Comparison of ENCODE assay signal across 25 cellular contexts in the genomic region with DNA sequence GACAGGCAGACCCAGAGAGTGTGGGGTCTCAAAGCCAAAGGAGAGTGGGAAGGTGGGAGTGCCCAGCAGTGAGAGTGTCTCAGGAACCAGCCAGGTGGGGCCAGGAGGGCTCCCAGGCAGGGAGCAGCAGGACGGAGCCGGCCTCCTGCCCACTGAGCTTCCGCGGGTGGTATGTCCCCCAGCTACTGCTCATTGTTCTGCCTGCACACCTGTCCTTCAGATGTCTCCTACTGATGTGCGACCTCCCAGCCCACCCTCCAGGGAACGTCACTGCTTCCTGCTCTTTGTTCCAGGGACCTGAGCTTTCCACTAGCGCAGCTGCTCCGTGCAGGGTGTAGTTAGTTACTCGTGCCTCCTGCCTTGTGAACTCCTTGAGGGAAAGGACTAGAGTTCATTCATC.
A peak's percentile ranks its signal among the peaks of the same experiment; 100 is the strongest.
DNase-seq lines count a peak whose midpoint lies in the region; ATAC-seq and TF ChIP-seq lines count a peak whose summit lies in the region.
"Had no signal": no experiment of that assay in that cellular context is flagged by ENCODE, and none has a peak within 500 bp of the region (broad histone marks: within the 10 kb centered on the region; RNA-seq: fewer than 3 reads in every experiment).

No MANE protein-coding gene starts in this region.

- no peak overlapping the region for H3K27ac Mint-ChIP-seq in CD8-positive, alpha-beta memory T cell
- H3K27ac Mint-ChIP-seq: activated CD8-positive, alpha-beta memory T cell treated with anti-CD3 and anti-CD28 coated beads, Interleukin-2, amount 10 ng/mL, durations not matched to agents 7 days and 5 days; activated naive CD8-positive, alpha-beta T cell treated with anti-CD3 and anti-CD28 coated beads for 36 hours; activated T-helper 17 cell treated with anti-CD3 and anti-CD28 coated beads, Interleukin-2, amount 50 U/mL, for 72 hours; B cell; dendritic cell treated with granulocyte-macrophage colony-stimulating factor and Interleukin-4, amounts not matched to agents 40 ng/mL and 50 ng/mL, for 4 days; stimulated activated memory B cell treated with anti-CD40 and anti-IgM and Interleukin-4, amounts not matched to agents 10 μg/mL and 1 μg/mL and 100 μg/mL, for 72 hours had no signal

- TF ChIP-seq CTCF in stomach (IDR thresholded peaks at IDR 0.05), result no peak

- CTCF ChIA-PET in CD8-positive, alpha-beta memory T cell (lab: Charles Lee), result no interaction called here

- no peak for TF ChIP-seq EP300 in stomach (IDR thresholded peaks at IDR 0.05)

- no peak for TF ChIP-seq POLR2A in stomach (IDR thresholded peaks at IDR 0.05)

- peaks cover 5 to 16% (median 8%) of the 10 kb centered on the region in 4 donors for H3K4me1 ChIP-seq in stomach
- H3K4me1 ChIP-seq in CD8-positive, alpha-beta memory T cell (ENCODE audit: insufficient read depth, low read length), result no peaks in the 10 kb centered on the region
- H3K4me1 ChIP-seq: body of pancreas, foreskin keratinocyte had no signal

- H3K36me3 ChIP-seq in stomach, result peaks cover 56 to 97% (median 94%) of the 10 kb centered on the region in 4 donors
- H3K36me3 ChIP-seq in CD8-positive, alpha-beta memory T cell (ENCODE audit: insufficient read depth, low read length), result no peaks in the 10 kb centered on the region

- H3K36me3 Mint-ChIP-seq in CD8-positive, alpha-beta memory T cell, result no peaks in the 10 kb centered on the region
- H3K36me3 Mint-ChIP-seq: activated CD8-positive, alpha-beta memory T cell treated with anti-CD3 and anti-CD28 coated beads, Interleukin-2, amount 10 ng/mL, durations not matched to agents 7 days and 5 days; activated naive CD8-positive, alpha-beta T cell treated with anti-CD3 and anti-CD28 coated beads for 36 hours had no signal

- no peak overlapping the region for H3K4me3 Mint-ChIP-seq in CD8-positive, alpha-beta memory T cell
- H3K4me3 Mint-ChIP-seq: activated CD8-positive, alpha-beta memory T cell treated with anti-CD3 and anti-CD28 coated beads, Interleukin-2, amount 10 ng/mL, durations not matched to agents 7 days and 5 days; activated naive CD8-positive, alpha-beta T cell treated with anti-CD3 and anti-CD28 coated beads for 36 hours; activated T-helper 17 cell treated with anti-CD3 and anti-CD28 coated beads, Interleukin-2, amount 50 U/mL, for 72 hours; B cell; dendritic cell treated with granulocyte-macrophage colony-stimulating factor and Interleukin-4, amounts not matched to agents 40 ng/mL and 50 ng/mL, for 4 days; stimulated activated memory B cell treated with anti-CD40 and anti-IgM and Interleukin-4, amounts not matched to agents 10 μg/mL and 1 μg/mL and 100 μg/mL, for 72 hours had no signal

- H3K27ac ChIP-seq in stomach, result peak overlapping the region in 1 of 5 donors; percentile 58
- no peak overlapping the region for H3K27ac ChIP-seq in CD8-positive, alpha-beta memory T cell (ENCODE audit: low read depth, low read length)
- H3K27ac ChIP-seq: body of pancreas, foreskin keratinocyte had no signal

- intact Hi-C loops in stomach (cut with DNase I; ENCODE audit: low total_unique reads), result no loop called here

- H3K9me3 Mint-ChIP-seq in CD8-positive, alpha-beta memory T cell, result peaks cover 0 to 9% (median 0%) of the 10 kb centered on the region in 5 donors
- H3K9me3 Mint-ChIP-seq: activated T-helper 17 cell treated with anti-CD3 and anti-CD28 coated beads, Interleukin-2, amount 50 U/mL, for 72 hours; dendritic cell treated with granulocyte-macrophage colony-stimulating factor and Interleukin-4, amounts not matched to agents 40 ng/mL and 50 ng/mL, for 4 days had no signal

- WGBS in stomach, 5 donors, result 79 to 87% (median 81%) methylated on average over 7 to 9 of the region's 9 CpGs

- peaks cover 0 to 7% (median 5%) of the 10 kb centered on the region in 3 donors for H3K4me1 Mint-ChIP-seq in CD8-positive, alpha-beta memory T cell
- H3K4me1 Mint-ChIP-seq: activated T-helper 17 cell treated with anti-CD3 and anti-CD28 coated beads, Interleukin-2, amount 50 U/mL, for 72 hours had no signal

- peaks cover 2 to 4% of the 10 kb centered on the region in 2 donors for H3K27me3 Mint-ChIP-seq in CD8-positive, alpha-beta memory T cell
- H3K27me3 Mint-ChIP-seq: activated naive CD8-positive, alpha-beta T cell treated with anti-CD3 and anti-CD28 coated beads for 36 hours; B cell had no signal

- H3K4me3 ChIP-seq in stomach, result no peak overlapping the region
- no peak overlapping the region for H3K4me3 ChIP-seq in CD8-positive, alpha-beta memory T cell (ENCODE audit: low read length)
- H3K4me3 ChIP-seq: body of pancreas, tibial nerve had no signal

- ATAC-seq in HG03280 (IDR thresholded peaks at IDR 0.05; ENCODE audit: unreplicated experiment), result no peak
- ATAC-seq: activated CD8-positive, alpha-beta memory T cell treated with anti-CD3 and anti-CD28 coated beads, Interleukin-2, amount 10 ng/mL, durations not matched to agents 7 days and 5 days; activated T-helper 17 cell treated with anti-CD3 and anti-CD28 coated beads, Interleukin-2, amount 50 U/mL, for 72 hours; body of pancreas; foreskin keratinocyte; left lobe of liver; SK-N-SH treated with all-trans-retinoic acid at 6 μM for 48 hours; stimulated activated memory B cell treated with anti-CD40 and anti-IgM and Interleukin-4, amounts not matched to agents 10 μg/mL and 1 μg/mL and 100 μg/mL, for 72 hours had no signal

- POLR2A ChIA-PET in CD8-positive, alpha-beta memory T cell (lab: Charles Lee), result no interaction called here

- no peaks in the 10 kb centered on the region for H3K27me3 ChIP-seq in stomach
- no peaks in the 10 kb centered on the region for H3K27me3 ChIP-seq in CD8-positive, alpha-beta memory T cell (ENCODE audit: insufficient read depth, low read length, poor library complexity, severe bottlenecking)
- H3K27me3 ChIP-seq: body of pancreas, foreskin keratinocyte, tibial nerve had no signal

- peak; percentile 45 for DNase-seq in NCI-H1436 (lab: John Stamatoyannopoulos, UW)
- DNase-seq in NCI-H1436 treated with DMSO at 0.1 percent for 48 hours (lab: John Stamatoyannopoulos, UW), result no peak
- peak; percentile 89 for DNase-seq in NCI-H69 (lab: John Stamatoyannopoulos, UW)
- DNase-seq in islet precursor cell, result peak; percentile 38
- peak; percentile 17 for DNase-seq in stomach
- no peak for DNase-seq in inferior parietal cortex (ENCODE audit: extremely low spot score)
- no peak for DNase-seq in CD8-positive, alpha-beta memory T cell
- DNase-seq: 8988T; activated CD8-positive, alpha-beta memory T cell treated with anti-CD3 and anti-CD28 coated beads, Interleukin-2, amount 10 ng/mL, durations not matched to agents 7 days and 5 days; activated naive CD8-positive, alpha-beta T cell treated with anti-CD3 and anti-CD28 coated beads for 36 hours; body of pancreas; EL; foreskin keratinocyte; GOT3; Kasumi-1; NCI-H1092 treated with DMSO at 0.1 percent for 48 hours; T-helper 9 cell had no signal

- H3K9me3 ChIP-seq in stomach, result peaks cover 0 to 6% (median 0%) of the 10 kb centered on the region in 4 donors
- no peaks in the 10 kb centered on the region for H3K9me3 ChIP-seq in CD8-positive, alpha-beta memory T cell (ENCODE audit: low read length)
- H3K9me3 ChIP-seq: body of pancreas had no signal

Comparison
In these comparisons a context has a peak if more than half of its experiments do, and no peak if none do; other contexts are left out.
1. DNase-seq: peak in NCI-H1436 (single experiment), NCI-H69 (single experiment), islet precursor cell (single experiment) and stomach (single experiment); none in NCI-H1436 treated with DMSO at 0.1 percent for 48 hours (single experiment), inferior parietal cortex (single experiment) and CD8-positive, alpha-beta memory T cell (0 of 5).